In the genomic region with DNA sequence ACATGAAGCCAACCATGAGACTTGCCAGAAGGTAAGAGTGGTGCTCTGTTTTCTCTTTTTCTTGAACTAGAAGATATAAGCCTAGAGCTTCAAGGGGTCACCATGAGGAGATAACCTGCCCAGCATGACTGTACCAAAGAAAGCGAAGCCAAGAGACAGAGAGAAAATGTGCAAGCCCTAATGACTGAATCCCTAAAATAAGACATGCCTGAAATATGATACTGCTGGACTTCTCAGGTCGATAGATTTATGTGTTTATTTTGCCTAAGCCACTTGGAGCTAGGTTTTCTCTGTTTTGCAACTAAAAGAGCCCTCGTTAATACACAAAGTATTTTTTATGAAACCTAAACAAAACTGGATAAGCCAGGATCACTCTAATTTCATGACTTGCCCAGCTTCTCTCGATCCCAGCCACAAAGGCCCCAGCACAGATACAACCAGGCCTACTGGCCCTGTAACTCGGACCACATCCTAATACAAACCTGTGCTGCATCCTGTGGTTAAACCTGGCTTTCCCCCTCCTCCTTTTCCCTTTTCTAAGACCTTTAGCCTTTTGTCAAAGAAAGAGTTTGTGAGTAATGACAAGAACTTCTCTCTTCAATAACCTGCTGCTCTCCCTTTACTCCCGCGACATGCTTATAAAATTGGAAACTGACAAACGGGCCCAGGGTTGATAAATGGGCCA, we compare ENCODE assay signal across 17 cellular contexts.
A peak's percentile ranks its signal among the peaks of the same experiment; 100 is the strongest.
DNase-seq lines count a peak whose midpoint lies in the region; ATAC-seq and TF ChIP-seq lines count a peak whose summit lies in the region.
"Had no signal": no experiment of that assay in that cellular context is flagged by ENCODE, and none has a peak within 500 bp of the region (broad histone marks: within the 10 kb centered on the region; RNA-seq: fewer than 3 reads in every experiment).

No MANE protein-coding gene starts in this region.

- H3K27ac ChIP-seq in spleen (peak overlapping the region in 6 of 8 donors; percentile 55 to 75 (median 62)), osteoblast (ENCODE audit: low read depth, low read length) (no peak overlapping the region)

- H3K9me3 ChIP-seq in spleen (peaks cover 0 to 8% (median 0%) of the 10 kb centered on the region in 8 donors), osteoblast (ENCODE audit: low read depth, low read length) (peaks cover 6% of the 10 kb centered on the region)

- no peaks in the 10 kb centered on the region for H4K20me1 ChIP-seq in osteoblast (ENCODE audit: insufficient read depth, low read length)

- no peak for TF ChIP-seq POLR2A in spleen (IDR thresholded peaks at IDR 0.05)

- H2AFZ ChIP-seq in osteoblast (ENCODE audit: low read length) = no peak overlapping the region

- DNase-seq in GM12865 (ENCODE audit: low read depth) (peak; percentile 41), M059J (ENCODE audit: low read depth) (peak; percentile 86), fibroblast of the aortic adventitia (ENCODE audit: low read depth) (peak; percentile 65), spleen (no peak), osteoblast (ENCODE audit: insufficient read length, low spot score, missing footprints) (no peak), SKM-1 (lab: John Stamatoyannopoulos, UW; ENCODE audit: unreplicated experiment) (no peak)
- no peak for DNase-seq in activated naive CD4-positive, alpha-beta T cell treated with Interleukin-2 at 50 U/mL for 16 hours
- DNase-seq: activated CD8-positive, alpha-beta T cell treated with anti-CD3 and anti-CD28 coated beads, Interleukin-2, amount 10 ng/mL, durations not matched to agents 7 days and 5 days; activated gamma-delta T cell treated with Interleukin-2 at 50 U/mL for 16 hours; mesendoderm; NCI-H1436; NCI-H82; posterior cingulate gyrus; SHP77; stimulated activated CD4-positive, alpha-beta T cell treated with anti-CD3 and anti-CD28 coated beads, Interleukin-4, amount 100 ng/mL, for 4 hours; stimulated activated naive CD4-positive, alpha-beta T cell had no signal

- WGBS in spleen, 5 donors = 65 to 83% (median 70%) methylated on average over 8 of the region's 8 CpGs

- no peak for ATAC-seq in SK-N-SH treated with all-trans-retinoic acid at 6 μM for 48 hours
- ATAC-seq: activated CD8-positive, alpha-beta T cell treated with anti-CD3 and anti-CD28 coated beads, Interleukin-2, amount 10 ng/mL, durations not matched to agents 7 days and 5 days had no signal

- peaks cover 0 to 12% (median 0%) of the 10 kb centered on the region in 6 donors for H3K4me1 ChIP-seq in spleen
- H3K4me1 ChIP-seq in osteoblast (ENCODE audit: insufficient read depth, low read length) = peaks cover 9% of the 10 kb centered on the region

- no peak overlapping the region for H3K4me2 ChIP-seq in osteoblast (ENCODE audit: insufficient read depth, low read length)

- peaks cover 17% of the 10 kb centered on the region for H3K79me2 ChIP-seq in osteoblast (ENCODE audit: insufficient read depth, low read length)

- H3K4me3 ChIP-seq in GM12865 (ENCODE audit: low read depth, low read length) (no peak overlapping the region), fibroblast of the aortic adventitia (ENCODE audit: low read depth, low read length) (no peak overlapping the region), spleen (no peak overlapping the region), osteoblast (ENCODE audit: insufficient read depth, low read length) (no peak overlapping the region)

- intact Hi-C loops in spleen (cut with DNase I; ENCODE audit: low total_unique reads) = no loop called here

- no peaks in the 10 kb centered on the region for H3K27me3 ChIP-seq in spleen (replicated peaks in 1 of 7)
- H3K27me3 ChIP-seq in osteoblast (ENCODE audit: insufficient read depth, low read length) = no peaks in the 10 kb centered on the region

- H3K36me3 ChIP-seq in spleen (peaks cover 0 to 6% (median 0%) of the 10 kb centered on the region in 6 donors), osteoblast (ENCODE audit: insufficient read depth, low read length) (no peaks in the 10 kb centered on the region)

- TF ChIP-seq CTCF in GM12865 (IDR thresholded peaks at IDR 0.05; ENCODE audit: insufficient read depth, low read depth, low read length, missing control alignments) (no peak), fibroblast of the aortic adventitia (IDR thresholded peaks at IDR 0.05; ENCODE audit: insufficient read depth, low read length) (no peak), spleen (IDR thresholded peaks at IDR 0.05 in 8 of 11, conservative IDR thresholded peaks at IDR 0.05 in 3 of 11) (no peak), osteoblast (IDR thresholded peaks at IDR 0.05; ENCODE audit: extremely low read depth, low read depth, low read length) (no peak)

TF ChIP-seq in SK-N-SH treated with all-trans-retinoic acid at 6 μM for 48 hours, 23 proteins besides CTCF, POLR2A, EP300 and RAD21:
- no peak for TF ChIP-seq GLIS3 (CRISPR knock-in tag; IDR thresholded peaks at IDR 0.05)
- TF ChIP-seq, protein P1, sequence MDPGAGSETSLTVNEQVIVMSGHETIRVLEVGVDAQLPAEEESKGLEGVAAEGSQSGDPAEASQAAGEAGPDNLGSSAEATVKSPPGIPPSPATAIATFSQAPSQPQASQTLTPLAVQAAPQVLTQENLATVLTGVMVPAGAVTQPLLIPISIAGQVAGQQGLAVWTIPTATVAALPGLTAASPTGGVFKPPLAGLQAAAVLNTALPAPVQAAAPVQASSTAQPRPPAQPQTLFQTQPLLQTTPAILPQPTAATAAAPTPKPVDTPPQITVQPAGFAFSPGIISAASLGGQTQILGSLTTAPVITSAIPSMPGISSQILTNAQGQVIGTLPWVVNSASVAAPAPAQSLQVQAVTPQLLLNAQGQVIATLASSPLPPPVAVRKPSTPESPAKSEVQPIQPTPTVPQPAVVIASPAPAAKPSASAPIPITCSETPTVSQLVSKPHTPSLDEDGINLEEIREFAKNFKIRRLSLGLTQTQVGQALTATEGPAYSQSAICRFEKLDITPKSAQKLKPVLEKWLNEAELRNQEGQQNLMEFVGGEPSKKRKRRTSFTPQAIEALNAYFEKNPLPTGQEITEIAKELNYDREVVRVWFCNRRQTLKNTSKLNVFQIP (CRISPR knock-in tag; IDR thresholded peaks at IDR 0.05; ENCODE audit: borderline replicate concordance, low read depth) = no peak
- no peak for TF ChIP-seq ZNF70 (CRISPR knock-in tag; IDR thresholded peaks at IDR 0.05)
- TF ChIP-seq PPARA (CRISPR knock-in tag; IDR thresholded peaks at IDR 0.05; ENCODE audit: borderline replicate concordance) = no peak
- TF ChIP-seq TOX (CRISPR knock-in tag; IDR thresholded peaks at IDR 0.05; ENCODE audit: borderline replicate concordance) = no peak
- no peak for TF ChIP-seq ZFP30 (CRISPR knock-in tag; IDR thresholded peaks at IDR 0.05)
- TF ChIP-seq, protein P2, sequence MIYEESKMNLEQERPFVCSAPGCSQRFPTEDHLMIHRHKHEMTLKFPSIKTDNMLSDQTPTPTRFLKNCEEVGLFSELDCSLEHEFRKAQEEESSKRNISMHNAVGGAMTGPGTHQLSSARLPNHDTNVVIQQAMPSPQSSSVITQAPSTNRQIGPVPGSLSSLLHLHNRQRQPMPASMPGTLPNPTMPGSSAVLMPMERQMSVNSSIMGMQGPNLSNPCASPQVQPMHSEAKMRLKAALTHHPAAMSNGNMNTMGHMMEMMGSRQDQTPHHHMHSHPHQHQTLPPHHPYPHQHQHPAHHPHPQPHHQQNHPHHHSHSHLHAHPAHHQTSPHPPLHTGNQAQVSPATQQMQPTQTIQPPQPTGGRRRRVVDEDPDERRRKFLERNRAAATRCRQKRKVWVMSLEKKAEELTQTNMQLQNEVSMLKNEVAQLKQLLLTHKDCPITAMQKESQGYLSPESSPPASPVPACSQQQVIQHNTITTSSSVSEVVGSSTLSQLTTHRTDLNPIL (CRISPR knock-in tag; IDR thresholded peaks at IDR 0.05; ENCODE audit: low read depth) = no peak
- TF ChIP-seq TCF4 (CRISPR knock-in tag; IDR thresholded peaks at IDR 0.05; ENCODE audit: borderline replicate concordance) = no peak
TF ChIP-seq in SK-N-SH treated with all-trans-retinoic acid at 6 μM for 48 hours: peak in this region for 0.

Comparison
In these comparisons a context has a peak if more than half of its experiments do, and no peak if none do; other contexts are left out.
1. DNase-seq: peak in GM12865 (single experiment), M059J (single experiment) and fibroblast of the aortic adventitia (single experiment); none in spleen (single experiment), activated naive CD4-positive, alpha-beta T cell treated with Interleukin-2 at 50 U/mL for 16 hours (single experiment), osteoblast (single experiment) and SKM-1 (single experiment).